ENCODE assay signal across 8 cellular contexts in the genomic region with DNA sequence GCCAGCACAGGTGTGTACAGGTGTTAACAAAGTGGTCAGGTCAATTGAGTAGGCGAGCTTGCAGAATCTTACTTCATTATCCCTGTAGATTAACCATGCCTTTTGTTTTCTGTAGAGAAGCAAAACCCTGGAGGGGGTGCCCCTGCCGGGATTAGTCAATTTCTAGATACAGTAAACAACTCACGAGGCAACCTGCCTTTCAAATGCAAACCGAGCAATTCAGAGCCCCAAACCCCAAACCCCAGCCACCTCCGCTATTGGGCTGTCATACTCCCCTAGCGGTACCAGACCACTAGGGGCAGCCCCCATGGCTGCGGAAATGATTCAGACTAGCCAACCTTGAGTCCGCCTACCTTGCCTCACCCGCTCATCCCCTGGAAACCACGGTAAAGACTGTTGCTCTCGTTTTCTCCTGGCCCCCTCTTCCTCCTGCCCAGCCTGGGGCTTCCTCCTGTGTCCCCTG.
A peak's percentile ranks its signal among the peaks of the same experiment; 100 is the strongest.
DNase-seq lines count a peak whose midpoint lies in the region; ATAC-seq and TF ChIP-seq lines count a peak whose summit lies in the region.

No MANE protein-coding gene starts in this region.

- no peak overlapping the region for H3K9ac ChIP-seq in NT2/D1 (ENCODE audit: insufficient read length, low read depth)

- H3K4me1 Mint-ChIP-seq in activated naive CD8-positive, alpha-beta T cell treated with anti-CD3 and anti-CD28 coated beads, Interleukin-2, amount 50 U/mL, for 24 hours: peaks cover 21% of the 10 kb centered on the region

- H3K36me3 Mint-ChIP-seq in activated naive CD8-positive, alpha-beta T cell treated with anti-CD3 and anti-CD28 coated beads, Interleukin-2, amount 50 U/mL, for 24 hours (ENCODE audit: low read depth): no peaks in the 10 kb centered on the region

- H3K9me3 ChIP-seq in NT2/D1 (ENCODE audit: insufficient read depth, low read length): no peaks in the 10 kb centered on the region

- peaks cover 14% of the 10 kb centered on the region for H3K27me3 Mint-ChIP-seq in activated naive CD8-positive, alpha-beta T cell treated with anti-CD3 and anti-CD28 coated beads, Interleukin-2, amount 50 U/mL, for 24 hours

- peaks cover 9% of the 10 kb centered on the region for H3K27me3 ChIP-seq in NT2/D1 (ENCODE audit: insufficient read depth, insufficient read length)

- DNase-seq in NT2/D1 (ENCODE audit: low read depth, low spot score) (peak; percentile 97), cerebellar cortex (ENCODE audit: low spot score) (no peak), SIG-M5 (lab: John Stamatoyannopoulos, UW) (no peak), DMS79 treated with DMSO at 0.1 percent for 48 hours (lab: John Stamatoyannopoulos, UW) (no peak)
- peak; percentile 68 for DNase-seq in activated naive CD8-positive, alpha-beta T cell treated with anti-CD3 and anti-CD28 coated beads, Interleukin-2, amount 50 U/mL, for 24 hours
- DNase-seq in stimulated activated CD4-positive, alpha-beta T cell treated with anti-CD3 and anti-CD28 coated beads, TNF-alpha, amount 100 ng/mL, for 24 hours (ENCODE audit: low read depth in 3 of 3): peak; percentile 6 to 70 (median 51)

- no peaks in the 10 kb centered on the region for H3K9me3 Mint-ChIP-seq in activated naive CD8-positive, alpha-beta T cell treated with anti-CD3 and anti-CD28 coated beads, Interleukin-2, amount 50 U/mL, for 24 hours

- H3K27ac Mint-ChIP-seq in activated naive CD8-positive, alpha-beta T cell treated with anti-CD3 and anti-CD28 coated beads, Interleukin-2, amount 50 U/mL, for 24 hours: peak overlapping the region; percentile 57

- H3K4me3 ChIP-seq in NT2/D1 (ENCODE audit: insufficient read length, low read depth): no peak overlapping the region

- TF ChIP-seq CTCF in GM12874 (IDR thresholded peaks at IDR 0.05; ENCODE audit: insufficient read depth, low read depth, low read length): peak; percentile 79

- no peak overlapping the region for H3K4me3 Mint-ChIP-seq in activated naive CD8-positive, alpha-beta T cell treated with anti-CD3 and anti-CD28 coated beads, Interleukin-2, amount 50 U/mL, for 24 hours

- H3K4me1 ChIP-seq in NT2/D1 (ENCODE audit: insufficient read depth, insufficient read length): peaks cover 16% of the 10 kb centered on the region

- no peaks in the 10 kb centered on the region for H3K36me3 ChIP-seq in NT2/D1 (ENCODE audit: insufficient read depth, insufficient read length, low read length)

- peak; percentile 99 for ATAC-seq in GM21825 (IDR thresholded peaks at IDR 0.05; ENCODE audit: unreplicated experiment)
- peak; percentile 95 for ATAC-seq in activated naive CD8-positive, alpha-beta T cell treated with anti-CD3 and anti-CD28 coated beads, Interleukin-2, amount 50 U/mL, for 24 hours

Comparison
In these comparisons a context has a peak if more than half of its experiments do, and no peak if none do; other contexts are left out.
1. DNase-seq: peak in NT2/D1 (single experiment), activated naive CD8-positive, alpha-beta T cell treated with anti-CD3 and anti-CD28 coated beads, Interleukin-2, amount 50 U/mL, for 24 hours (single experiment) and stimulated activated CD4-positive, alpha-beta T cell treated with anti-CD3 and anti-CD28 coated beads, TNF-alpha, amount 100 ng/mL, for 24 hours (3 of 3); none in cerebellar cortex (single experiment), SIG-M5 (single experiment) and DMS79 treated with DMSO at 0.1 percent for 48 hours (single experiment).